34 cellular contexts compared by ENCODE assay signal in the genomic region with DNA sequence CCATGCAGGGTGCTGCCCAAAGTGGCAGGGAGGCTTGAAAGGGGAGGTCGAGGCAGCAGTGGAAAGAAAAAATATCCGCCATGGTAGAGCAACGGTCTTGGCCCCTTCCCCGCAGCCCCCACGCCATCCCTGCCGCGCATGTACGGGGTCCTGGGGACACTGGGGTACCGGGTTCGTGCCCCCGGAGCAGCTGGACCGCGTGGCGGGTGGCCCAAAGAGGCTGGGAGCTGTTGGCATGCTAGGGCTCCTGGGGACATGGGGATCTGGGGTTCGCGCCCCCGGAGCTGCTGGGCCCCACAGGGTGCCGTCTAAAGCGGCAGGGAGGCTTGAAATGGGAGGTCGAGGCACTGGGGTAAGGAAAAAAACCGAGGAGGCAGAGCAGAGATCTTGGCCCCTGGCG.
DNase-seq lines count a peak whose midpoint lies in the region; TF ChIP-seq lines count a peak whose summit lies in the region.
"Had no signal": no experiment of that assay in that cellular context is flagged by ENCODE, and none has a peak within 500 bp of the region (broad histone marks: within the 10 kb centered on the region; RNA-seq: fewer than 3 reads in every experiment).

No MANE protein-coding gene starts in this region.

- no peak overlapping the region for H3K27ac ChIP-seq in HEK293 (ENCODE audit: extremely low read depth, low read depth, low read length)
- H3K27ac ChIP-seq: 22Rv1; A549; BLaER1; BLaER1 treated with 17β-estradiol and CSF1 and Interleukin-3, amounts not matched to agents 10 nM and 100 nM; C4-2B had no signal

- H3K36me3 ChIP-seq in H7 (replicated peaks; ENCODE audit: control insufficient read depth, insufficient read depth, low read length), result no peaks in the 10 kb centered on the region
- no peaks in the 10 kb centered on the region for H3K36me3 ChIP-seq in HEK293 (ENCODE audit: control insufficient read depth in 2 of 2, insufficient read depth in 1 of 2, low read length in 2 of 2)
- H3K36me3 ChIP-seq: BE2C; BLaER1; BLaER1 treated with 17β-estradiol and CSF1 and Interleukin-3, amounts not matched to agents 10 nM and 100 nM had no signal

- peaks cover 6% of the 10 kb centered on the region for H3K9me3 Mint-ChIP-seq in activated CD4-positive, alpha-beta T cell treated with anti-CD3 and anti-CD28 coated beads, Interleukin-2, amount 10 ng/mL, durations not matched to agents 7 days and 5 days
- peaks cover 4% of the 10 kb centered on the region for H3K9me3 Mint-ChIP-seq in Calu3 (ENCODE audit: low read depth, unreplicated experiment)
- H3K9me3 Mint-ChIP-seq: CD4-positive, alpha-beta T cell; CD8-positive, alpha-beta T cell had no signal

- DNase-seq in activated CD4-positive, alpha-beta T cell treated with anti-CD3 and anti-CD28 coated beads, Interleukin-2, amount 10 ng/mL, durations not matched to agents 7 days and 5 days, result no peak
- DNase-seq in activated CD4-positive, alpha-beta T cell treated with anti-CD3 and anti-CD28 coated beads, Interleukin-2, amount 50 U/mL, for 48 hours, result no peak
- DNase-seq in Calu3 (no peak), H7 (peak; percentile 27), AG08396 (ENCODE audit: low spot score) (no peak), middle frontal gyrus (ENCODE audit: extremely low spot score, low spot score) (no peak)
- no peak for DNase-seq in NK-92 treated with Interleukin-12 subunit alpha and Interleukin-12 subunit beta, amount 100 ng/mL, for 24 hours (lab: John Stamatoyannopoulos, UW)
- DNase-seq: 8988T; ACHN; AML-193; BE2C; C1 segment of cervical spinal cord; Caco-2; CD4-positive, alpha-beta memory T cell; CD4-positive, alpha-beta T cell; CD4-positive, CD25-positive, alpha-beta regulatory T cell; CD8-positive, alpha-beta memory T cell; CD8-positive, alpha-beta T cell; COR-L47; DMS 273 treated with DMSO at 0.1 percent for 48 hours; DMS153; DMS53; DMS79; DMS79 treated with DMSO at 0.1 percent for 48 hours; DND-41; EL had no signal

- TF ChIP-seq CTCF in Calu3 (IDR thresholded peaks at IDR 0.05; ENCODE audit: unreplicated experiment), result no peak
- no peak for TF ChIP-seq CTCF in HEK293 (tag by site-specific recombination; IDR thresholded peaks at IDR 0.05)

- peaks cover 3% of the 10 kb centered on the region; the same call in 1 of the 2 replicates for H3K27me3 ChIP-seq in H7 (ENCODE audit: control insufficient read depth, insufficient read depth, low read length)
- H3K27me3 ChIP-seq: BLaER1; BLaER1 treated with 17β-estradiol and CSF1 and Interleukin-3, amounts not matched to agents 10 nM and 100 nM had no signal

- H3K4me1 ChIP-seq in HEK293 (ENCODE audit: control insufficient read depth, insufficient read depth, low read length), result no peaks in the 10 kb centered on the region
- H3K4me1 ChIP-seq: BE2C; BLaER1; BLaER1 treated with 17β-estradiol and CSF1 and Interleukin-3, amounts not matched to agents 10 nM and 100 nM had no signal

- CTCF ChIA-PET in activated CD4-positive, alpha-beta T cell treated with anti-CD3 and anti-CD28 coated beads, Interleukin-2, amount 10 ng/mL, durations not matched to agents 7 days and 5 days (lab: Charles Lee), result no interaction called here
- CTCF ChIA-PET in Calu3 (lab: Charles Lee) (no interaction called here), HEK293 (lab: Yijun Ruan, JAX) (no interaction called here)

- H3K36me3 Mint-ChIP-seq in activated CD4-positive, alpha-beta T cell treated with anti-CD3 and anti-CD28 coated beads, Interleukin-2, amount 10 ng/mL, durations not matched to agents 7 days and 5 days (ENCODE audit: low read depth), result peaks cover 3% of the 10 kb centered on the region
- H3K36me3 Mint-ChIP-seq in Calu3 (ENCODE audit: insufficient read depth, unreplicated experiment), result peaks cover 32% of the 10 kb centered on the region
- H3K36me3 Mint-ChIP-seq: CD14-positive monocyte; CD4-positive, alpha-beta memory T cell; CD4-positive, CD25-positive, alpha-beta regulatory T cell; CD8-positive, alpha-beta memory T cell; CD8-positive, alpha-beta T cell had no signal

- no peaks in the 10 kb centered on the region for H3K27me3 Mint-ChIP-seq in activated CD4-positive, alpha-beta T cell treated with anti-CD3 and anti-CD28 coated beads, Interleukin-2, amount 10 ng/mL, durations not matched to agents 7 days and 5 days
- no peaks in the 10 kb centered on the region for H3K27me3 Mint-ChIP-seq in Calu3 (ENCODE audit: unreplicated experiment)
- H3K27me3 Mint-ChIP-seq: B cell; CD4-positive, alpha-beta memory T cell; CD4-positive, alpha-beta T cell; CD4-positive, CD25-positive, alpha-beta regulatory T cell; CD8-positive, alpha-beta memory T cell had no signal

- POLR2A ChIA-PET in activated CD4-positive, alpha-beta T cell treated with anti-CD3 and anti-CD28 coated beads, Interleukin-2, amount 10 ng/mL, durations not matched to agents 7 days and 5 days (lab: Charles Lee), result no interaction called here
- POLR2A ChIA-PET in HEK293 (lab: Yijun Ruan, JAX), result no interaction called here

- peak overlapping the region; percentile 81 for H3K27ac Mint-ChIP-seq in activated CD4-positive, alpha-beta T cell treated with anti-CD3 and anti-CD28 coated beads, Interleukin-2, amount 10 ng/mL, durations not matched to agents 7 days and 5 days
- no peak overlapping the region for H3K27ac Mint-ChIP-seq in Calu3 (ENCODE audit: unreplicated experiment)
- H3K27ac Mint-ChIP-seq: B cell; CD14-positive monocyte; CD4-positive, alpha-beta T cell; CD4-positive, CD25-positive, alpha-beta regulatory T cell; CD8-positive, alpha-beta memory T cell; CD8-positive, alpha-beta T cell had no signal

- intact Hi-C loops in Calu3 (cut with micrococcal nuclease; ENCODE audit: unreplicated experiment), result no loop called here

- no peak overlapping the region for H3K4me3 Mint-ChIP-seq in activated CD4-positive, alpha-beta T cell treated with anti-CD3 and anti-CD28 coated beads, Interleukin-2, amount 10 ng/mL, durations not matched to agents 7 days and 5 days
- peak overlapping the region; percentile 19 for H3K4me3 Mint-ChIP-seq in Calu3 (ENCODE audit: low read depth, unreplicated experiment)
- H3K4me3 Mint-ChIP-seq: B cell; CD14-positive monocyte; CD4-positive, alpha-beta T cell; CD4-positive, CD25-positive, alpha-beta regulatory T cell; CD8-positive, alpha-beta memory T cell; CD8-positive, alpha-beta T cell had no signal

- H3K4me1 Mint-ChIP-seq in activated CD4-positive, alpha-beta T cell treated with anti-CD3 and anti-CD28 coated beads, Interleukin-2, amount 10 ng/mL, durations not matched to agents 7 days and 5 days, result no peaks in the 10 kb centered on the region
- no peaks in the 10 kb centered on the region for H3K4me1 Mint-ChIP-seq in Calu3 (ENCODE audit: low read depth, unreplicated experiment)
- H3K4me1 Mint-ChIP-seq: B cell; CD14-positive monocyte; CD4-positive, alpha-beta memory T cell; CD4-positive, CD25-positive, alpha-beta regulatory T cell; CD8-positive, alpha-beta memory T cell had no signal

- no peaks in the 10 kb centered on the region for H3K9me3 ChIP-seq in HEK293 (ENCODE audit: control insufficient read depth, insufficient read depth, low read depth, low read length)
- H3K9me3 ChIP-seq: A549, BE2C had no signal

- no peak overlapping the region for H3K4me3 ChIP-seq in H7 (ENCODE audit: insufficient read depth, low read depth, low read length)
- no peak overlapping the region for H3K4me3 ChIP-seq in HEK293 (ENCODE audit: low read depth, low read length)
- H3K4me3 ChIP-seq: A549, BLaER1 had no signal

- no TSS peak for BruUV-seq in Calu3 (replicated peaks; lab: Mats Ljungman, UMichigan)

TF ChIP-seq in HEK293, 187 proteins besides CTCF, POLR2A, EP300 and RAD21:
- TF ChIP-seq ZNF623 (tag by site-specific recombination; IDR thresholded peaks at IDR 0.05) (no peak), ZNF529 (tag by site-specific recombination; IDR thresholded peaks at IDR 0.05; ENCODE audit: insufficient replicate concordance) (no peak)
- TF ChIP-seq, protein P1, sequence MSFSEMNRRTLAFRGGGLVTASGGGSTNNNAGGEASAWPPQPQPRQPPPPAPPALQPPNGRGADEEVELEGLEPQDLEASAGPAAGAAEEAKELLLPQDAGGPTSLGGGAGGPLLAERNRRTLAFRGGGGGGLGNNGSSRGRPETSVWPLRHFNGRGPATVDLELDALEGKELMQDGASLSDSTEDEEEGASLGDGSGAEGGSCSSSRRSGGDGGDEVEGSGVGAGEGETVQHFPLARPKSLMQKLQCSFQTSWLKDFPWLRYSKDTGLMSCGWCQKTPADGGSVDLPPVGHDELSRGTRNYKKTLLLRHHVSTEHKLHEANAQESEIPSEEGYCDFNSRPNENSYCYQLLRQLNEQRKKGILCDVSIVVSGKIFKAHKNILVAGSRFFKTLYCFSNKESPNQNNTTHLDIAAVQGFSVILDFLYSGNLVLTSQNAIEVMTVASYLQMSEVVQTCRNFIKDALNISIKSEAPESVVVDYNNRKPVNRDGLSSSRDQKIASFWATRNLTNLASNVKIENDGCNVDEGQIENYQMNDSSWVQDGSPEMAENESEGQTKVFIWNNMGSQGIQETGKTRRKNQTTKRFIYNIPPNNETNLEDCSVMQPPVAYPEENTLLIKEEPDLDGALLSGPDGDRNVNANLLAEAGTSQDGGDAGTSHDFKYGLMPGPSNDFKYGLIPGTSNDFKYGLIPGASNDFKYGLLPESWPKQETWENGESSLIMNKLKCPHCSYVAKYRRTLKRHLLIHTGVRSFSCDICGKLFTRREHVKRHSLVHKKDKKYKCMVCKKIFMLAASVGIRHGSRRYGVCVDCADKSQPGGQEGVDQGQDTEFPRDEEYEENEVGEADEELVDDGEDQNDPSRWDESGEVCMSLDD (tag by site-specific recombination; IDR thresholded peaks at IDR 0.05), result peak; percentile 40; the same call in 1 of the 2 replicates
TF ChIP-seq in HEK293: peak in this region for 1.
